Comparison of ENCODE assay signal across 9 cellular contexts in genomic region chr1:28847207-28847606, GRCh38. TPM values are rescaled to one million over a fixed set of nuclear protein-coding genes. Genes with fewer than 3 reads are reported as not detected.
"Had no signal": no experiment of that assay in that cellular context is flagged by ENCODE, and none has a peak within 500 bp of the region (broad histone marks: within the 10 kb centered on the region; RNA-seq: fewer than 3 reads in every experiment).

No MANE protein-coding gene starts in this region.

RNA-seq across cellular contexts. Expression of gene OPRD1, which starts 35.2 kb away (rescaled TPM):
- total RNA-seq: activated B cell treated with CpG ODN at 0.5 μM for 24 hours; activated CD4-positive, alpha-beta memory T cell treated with anti-CD3 and anti-CD28 coated beads for 36 hours; activated CD8-positive, alpha-beta memory T cell treated with anti-CD3 and anti-CD28 coated beads for 36 hours; activated naive CD4-positive, alpha-beta T cell treated with anti-CD3 and anti-CD28 coated beads for 36 hours; activated naive CD8-positive, alpha-beta T cell treated with anti-CD3 and anti-CD28 coated beads, Interleukin-2, amount 10 ng/mL, durations not matched to agents 7 days and 5 days; activated T-cell treated with anti-CD3 and anti-CD28 coated beads, Interleukin-2, amount 50 U/mL, for 4 hours; activated T-cell treated with anti-CD3 and anti-CD28 coated beads, Interleukin-2, amount 50 U/mL, for 72 hours; activated T-helper 17 cell treated with anti-CD3 and anti-CD28 coated beads, Interleukin-2, amount 50 U/mL, for 72 hours; ascending aorta had no signal
